17 cellular contexts compared by ENCODE assay signal in genomic region chr2:62208758-62209114, GRCh38. TPM values are rescaled to one million over a fixed set of nuclear protein-coding genes. Genes with fewer than 3 reads are reported as not detected.
A peak's percentile ranks its signal among the peaks of the same experiment; 100 is the strongest.
DNase-seq lines count a peak whose midpoint lies in the region; ATAC-seq, FAIRE-seq and TF ChIP-seq lines count a peak whose summit lies in the region.
"Had no signal": no experiment of that assay in that cellular context is flagged by ENCODE, and none has a peak within 500 bp of the region (broad histone marks: within the 10 kb centered on the region; RNA-seq: fewer than 3 reads in every experiment).

No MANE protein-coding gene starts in this region.

- H3K36me3 Mint-ChIP-seq in activated CD4-positive, alpha-beta T cell treated with anti-CD3 and anti-CD28 coated beads for 36 hours (ENCODE audit: low read depth): peaks cover 36% of the 10 kb centered on the region
- H3K36me3 Mint-ChIP-seq in activated naive CD8-positive, alpha-beta T cell treated with anti-CD3 and anti-CD28 coated beads for 36 hours: peaks cover 72% of the 10 kb centered on the region

- H3K4me3 ChIP-seq in pancreas: no peak overlapping the region
- H3K4me3 ChIP-seq: lower lobe of right lung, neural progenitor cell, suprapubic skin had no signal

- H3K9me3 ChIP-seq in pancreas: no peaks in the 10 kb centered on the region
- H3K9me3 ChIP-seq: suprapubic skin had no signal

- CTCF ChIA-PET in activated CD4-positive, alpha-beta T cell treated with anti-CD3 and anti-CD28 coated beads for 36 hours (lab: Charles Lee): no interaction called here

- no peak for TF ChIP-seq CTCF in pancreas (IDR thresholded peaks at IDR 0.05)

- peak; percentile 84 for ATAC-seq in activated CD4-positive, alpha-beta T cell treated with anti-CD3 and anti-CD28 coated beads for 36 hours
- peak in 3 of 4 donors; percentile 55 to 60 (median 58) for ATAC-seq in pancreas

- DNase-seq in activated CD4-positive, alpha-beta T cell treated with anti-CD3 and anti-CD28 coated beads for 36 hours: peak; percentile 46
- no peak for DNase-seq in activated CD4-positive, alpha-beta T cell treated with anti-CD3 and anti-CD28 coated beads for 1 hour
- DNase-seq in HUDEP-2 (lab: John Stamatoyannopoulos, UW; ENCODE audit: unreplicated experiment in 76 of 76) (peak in 48 of 76 experiments; percentile 7 to 72 (median 34)), pancreas (no peak), foreskin melanocyte (no peak), pons (ENCODE audit: low spot score) (no peak), RPMI8226 (no peak)
- DNase-seq in activated naive CD8-positive, alpha-beta T cell treated with anti-CD3 and anti-CD28 coated beads for 36 hours: no peak
- DNase-seq: activated CD4-positive, CD25-positive, alpha-beta regulatory T cell treated with anti-CD3 and anti-CD28 coated beads, Interleukin-2, amount 50 U/mL, for 72 hours; cortex of kidney; hypothalamus; lower lobe of right lung; NCI-H1436 treated with DMSO at 0.1 percent for 48 hours; NCI-H446 had no signal

- H3K36me3 ChIP-seq in pancreas: no peaks in the 10 kb centered on the region
- H3K36me3 ChIP-seq: lower lobe of right lung, suprapubic skin had no signal

- H3K4me1 Mint-ChIP-seq in activated CD4-positive, alpha-beta T cell treated with anti-CD3 and anti-CD28 coated beads for 36 hours: peaks cover 82% of the 10 kb centered on the region
- peaks cover 91% of the 10 kb centered on the region for H3K4me1 Mint-ChIP-seq in activated naive CD8-positive, alpha-beta T cell treated with anti-CD3 and anti-CD28 coated beads for 36 hours

- H3K4me1 ChIP-seq in pancreas: peaks cover 5 to 12% (median 12%) of the 10 kb centered on the region in 3 donors

- POLR2A ChIA-PET in activated CD4-positive, alpha-beta T cell treated with anti-CD3 and anti-CD28 coated beads for 36 hours (lab: Charles Lee): interaction anchor here (0.6 kb wide), 1 partner anchor 81 kb away, joined by 3 read pairs; no protein-coding TSS in a partner anchor

- H3K27me3 Mint-ChIP-seq in activated CD4-positive, alpha-beta T cell treated with anti-CD3 and anti-CD28 coated beads for 36 hours: no peaks in the 10 kb centered on the region
- no peaks in the 10 kb centered on the region for H3K27me3 Mint-ChIP-seq in activated naive CD8-positive, alpha-beta T cell treated with anti-CD3 and anti-CD28 coated beads for 36 hours

- peaks cover 1% of the 10 kb centered on the region for H3K9me3 Mint-ChIP-seq in activated CD4-positive, alpha-beta T cell treated with anti-CD3 and anti-CD28 coated beads for 36 hours (ENCODE audit: low read depth)
- peaks cover 20% of the 10 kb centered on the region for H3K9me3 Mint-ChIP-seq in activated naive CD8-positive, alpha-beta T cell treated with anti-CD3 and anti-CD28 coated beads for 36 hours

- no peak for FAIRE-seq in pancreas (lab: Jason Lieb, UNC)
- FAIRE-seq: H1 had no signal

- intact Hi-C loops in activated CD4-positive, alpha-beta T cell treated with anti-CD3 and anti-CD28 coated beads for 36 hours (cut with DNase I, micrococcal nuclease): loop anchor here in 1 of 2 experiments (10.0 kb wide), 2 partner anchors 174 to 444 kb away; no protein-coding TSS in a partner anchor
- intact Hi-C loops in pancreas (cut with DNase I): no loop called here

- H3K27me3 ChIP-seq in pancreas: no peaks in the 10 kb centered on the region
- H3K27me3 ChIP-seq: neural progenitor cell, suprapubic skin had no signal

- no peak overlapping the region for H3K27ac ChIP-seq in pancreas
- H3K27ac ChIP-seq: lower lobe of right lung, neural progenitor cell, suprapubic skin had no signal

- no peak overlapping the region for H3K4me3 Mint-ChIP-seq in activated CD4-positive, alpha-beta T cell treated with anti-CD3 and anti-CD28 coated beads for 36 hours
- no peak overlapping the region for H3K4me3 Mint-ChIP-seq in activated naive CD8-positive, alpha-beta T cell treated with anti-CD3 and anti-CD28 coated beads for 36 hours
- H3K4me3 Mint-ChIP-seq: neural progenitor cell had no signal

- 64% methylated on average over 5 of the region's 5 CpGs for WGBS in pancreas, 2 donors

- H3K27ac Mint-ChIP-seq in activated CD4-positive, alpha-beta T cell treated with anti-CD3 and anti-CD28 coated beads for 36 hours: peak overlapping the region; percentile 34
- H3K27ac Mint-ChIP-seq in activated naive CD8-positive, alpha-beta T cell treated with anti-CD3 and anti-CD28 coated beads for 36 hours: peak overlapping the region; percentile 82
- H3K27ac Mint-ChIP-seq: neural progenitor cell had no signal

RNA-seq across cellular contexts. Expression of gene B3GNT2, which starts 12.8 kb away (rescaled TPM):
- total RNA-seq in activated CD4-positive, alpha-beta T cell treated with anti-CD3 and anti-CD28 coated beads for 36 hours: 10 to 100 TPM; 28.6 to 31.7 TPM
- total RNA-seq in activated naive CD8-positive, alpha-beta T cell treated with anti-CD3 and anti-CD28 coated beads for 36 hours: 10 to 100 TPM; 67.3 to 68.7 TPM
- total RNA-seq in pancreas: 10 to 100 TPM in 5 of 6 donors, 1 to 10 TPM in 1; 7.5 to 15.4 (median 11.5) TPM
- polyA plus RNA-seq in pancreas: 1 to 10 TPM; 3.7 to 7.1 TPM

Comparison
In these comparisons a context has a peak if more than half of its experiments do, and no peak if none do; other contexts are left out.
1. DNase-seq: peak in activated CD4-positive, alpha-beta T cell treated with anti-CD3 and anti-CD28 coated beads for 36 hours (single experiment) and HUDEP-2 (48 of 76); none in activated CD4-positive, alpha-beta T cell treated with anti-CD3 and anti-CD28 coated beads for 1 hour (single experiment), activated naive CD8-positive, alpha-beta T cell treated with anti-CD3 and anti-CD28 coated beads for 36 hours (single experiment), pancreas (0 of 6), foreskin melanocyte (single experiment), pons (single experiment) and RPMI8226 (single experiment).